Comparison of ENCODE assay signal across 1 cellular context in the genomic region with DNA sequence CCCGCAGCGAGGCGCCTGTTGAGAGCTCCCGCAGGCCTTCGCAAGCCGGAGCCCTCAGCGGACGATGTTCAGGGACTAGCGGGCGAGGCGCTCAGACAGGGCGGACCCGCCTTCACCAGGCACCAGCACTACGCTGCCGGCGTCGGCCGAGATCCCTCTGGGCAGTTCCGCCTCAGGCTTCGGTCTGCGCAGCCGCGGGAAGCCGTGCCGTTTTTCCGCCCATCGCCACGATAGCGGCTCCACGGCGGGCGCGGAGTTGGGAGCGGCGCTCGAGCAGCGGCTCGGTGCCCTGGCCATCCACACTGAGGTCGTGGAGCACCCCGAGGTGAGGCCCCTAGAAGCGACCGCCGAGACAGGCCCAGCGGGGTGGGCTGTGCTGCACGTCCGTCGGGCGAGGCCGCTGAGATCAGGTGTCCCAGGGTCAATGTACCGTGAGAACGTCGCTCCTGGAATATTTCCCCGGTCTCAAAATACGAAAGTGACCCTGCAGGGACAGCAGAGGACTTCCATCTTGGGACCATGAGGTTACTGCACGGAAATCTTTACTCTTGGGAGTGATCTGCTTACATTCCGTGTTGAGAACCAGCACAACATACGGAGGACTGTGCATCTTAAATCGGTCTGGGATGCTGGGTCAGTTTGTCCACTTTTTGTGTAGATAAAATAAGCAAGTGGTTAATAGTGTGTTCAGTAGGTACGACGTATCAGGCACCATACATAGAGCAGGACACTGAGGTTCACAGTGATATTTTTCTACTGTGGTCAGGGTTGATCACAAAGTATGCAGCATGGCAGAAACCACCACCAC.
TF ChIP-seq lines count a peak whose summit lies in the region.

No MANE protein-coding gene starts in this region.

TF ChIP-seq in HepG2, 621 proteins besides CTCF, POLR2A, EP300 and RAD21 (continued from another document and continues in another):
- TF ChIP-seq, protein P1, sequence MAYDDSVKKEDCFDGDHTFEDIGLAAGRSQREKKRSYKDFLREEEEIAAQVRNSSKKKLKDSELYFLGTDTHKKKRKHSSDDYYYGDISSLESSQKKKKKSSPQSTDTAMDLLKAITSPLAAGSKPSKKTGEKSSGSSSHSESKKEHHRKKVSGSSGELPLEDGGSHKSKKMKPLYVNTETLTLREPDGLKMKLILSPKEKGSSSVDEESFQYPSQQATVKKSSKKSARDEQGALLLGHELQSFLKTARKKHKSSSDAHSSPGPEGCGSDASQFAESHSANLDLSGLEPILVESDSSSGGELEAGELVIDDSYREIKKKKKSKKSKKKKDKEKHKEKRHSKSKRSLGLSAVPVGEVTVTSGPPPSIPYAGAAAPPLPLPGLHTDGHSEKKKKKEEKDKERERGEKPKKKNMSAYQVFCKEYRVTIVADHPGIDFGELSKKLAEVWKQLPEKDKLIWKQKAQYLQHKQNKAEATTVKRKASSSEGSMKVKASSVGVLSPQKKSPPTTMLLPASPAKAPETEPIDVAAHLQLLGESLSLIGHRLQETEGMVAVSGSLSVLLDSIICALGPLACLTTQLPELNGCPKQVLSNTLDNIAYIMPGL (CRISPR knock-in tag; IDR thresholded peaks at IDR 0.05; ENCODE audit: borderline replicate concordance in 1 of 2, low read depth in 1 of 2) = peak; percentile 93 to 97
- TF ChIP-seq JARID2 (CRISPR knock-in tag; IDR thresholded peaks at IDR 0.05; ENCODE audit: insufficient replicate concordance) (peak; percentile 52), SSRP1 (CRISPR knock-in tag; IDR thresholded peaks at IDR 0.05) (no peak), ZNF652 (CRISPR knock-in tag; IDR thresholded peaks at IDR 0.05; ENCODE audit: borderline replicate concordance, low read depth) (no peak), SIN3B (IDR thresholded peaks at IDR 0.05; ENCODE audit: low read length) (no peak), DNMT1 (CRISPR knock-in tag; IDR thresholded peaks at IDR 0.05) (peak; percentile 98; the same call in 1 of the 2 replicates), FLYWCH1 (CRISPR knock-in tag; IDR thresholded peaks at IDR 0.05) (0 out of 2 replicates have a peak, but pooled peaks have one; percentile 29), RCOR2 (CRISPR knock-in tag; IDR thresholded peaks at IDR 0.05) (peak; percentile 67; the same call in 1 of the 2 replicates), PAX8 (CRISPR knock-in tag; IDR thresholded peaks at IDR 0.05; ENCODE audit: borderline replicate concordance) (peak; percentile 80; the same call in 1 of the 2 replicates), ADNP (CRISPR knock-in tag; IDR thresholded peaks at IDR 0.05) (no peak), ZNF773 (CRISPR knock-in tag; IDR thresholded peaks at IDR 0.05; ENCODE audit: borderline replicate concordance) (peak; percentile 90; the same call in 1 of the 2 replicates), TBP (CRISPR knock-in tag; IDR thresholded peaks at IDR 0.05) (no peak), ZFY (CRISPR knock-in tag; IDR thresholded peaks at IDR 0.05) (peak; percentile 95), ZNF776 (CRISPR knock-in tag; IDR thresholded peaks at IDR 0.05) (peak; percentile 95; the same call in 1 of the 2 replicates), RBM22 (optimal IDR thresholded peaks at IDR 0.05; ENCODE audit: low read length) (peak; percentile 79), ZNF33B (CRISPR knock-in tag; IDR thresholded peaks at IDR 0.05) (peak; percentile 97), KAT2B (IDR thresholded peaks at IDR 0.05; ENCODE audit: borderline replicate concordance, low read depth, low read length) (no peak), ZFYVE20 (CRISPR knock-in tag; IDR thresholded peaks at IDR 0.05; ENCODE audit: borderline replicate concordance, low read depth) (peak; percentile 93), ZNF891 (CRISPR knock-in tag; IDR thresholded peaks at IDR 0.05) (peak; percentile 92; the same call in 1 of the 2 replicates), HOXA7 (CRISPR knock-in tag; IDR thresholded peaks at IDR 0.05) (no peak), ESRRA (CRISPR knock-in tag; IDR thresholded peaks at IDR 0.05; ENCODE audit: low read depth) (0 out of 2 replicates have a peak, but pooled peaks have one; percentile 57), CREB1 (IDR thresholded peaks at IDR 0.05) (0 out of 2 replicates have a peak, but pooled peaks have one; percentile 32), CREB1 (CRISPR knock-in tag; IDR thresholded peaks at IDR 0.05) (peak; percentile 38; the same call in 1 of the 2 replicates)
- TF ChIP-seq, protein P2, sequence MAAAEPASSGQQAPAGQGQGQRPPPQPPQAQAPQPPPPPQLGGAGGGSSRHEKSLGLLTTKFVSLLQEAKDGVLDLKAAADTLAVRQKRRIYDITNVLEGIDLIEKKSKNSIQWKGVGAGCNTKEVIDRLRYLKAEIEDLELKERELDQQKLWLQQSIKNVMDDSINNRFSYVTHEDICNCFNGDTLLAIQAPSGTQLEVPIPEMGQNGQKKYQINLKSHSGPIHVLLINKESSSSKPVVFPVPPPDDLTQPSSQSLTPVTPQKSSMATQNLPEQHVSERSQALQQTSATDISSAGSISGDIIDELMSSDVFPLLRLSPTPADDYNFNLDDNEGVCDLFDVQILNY (CRISPR knock-in tag; conservative IDR thresholded peaks at IDR 0.05) = peak; percentile 79
- TF ChIP-seq, protein P3, sequence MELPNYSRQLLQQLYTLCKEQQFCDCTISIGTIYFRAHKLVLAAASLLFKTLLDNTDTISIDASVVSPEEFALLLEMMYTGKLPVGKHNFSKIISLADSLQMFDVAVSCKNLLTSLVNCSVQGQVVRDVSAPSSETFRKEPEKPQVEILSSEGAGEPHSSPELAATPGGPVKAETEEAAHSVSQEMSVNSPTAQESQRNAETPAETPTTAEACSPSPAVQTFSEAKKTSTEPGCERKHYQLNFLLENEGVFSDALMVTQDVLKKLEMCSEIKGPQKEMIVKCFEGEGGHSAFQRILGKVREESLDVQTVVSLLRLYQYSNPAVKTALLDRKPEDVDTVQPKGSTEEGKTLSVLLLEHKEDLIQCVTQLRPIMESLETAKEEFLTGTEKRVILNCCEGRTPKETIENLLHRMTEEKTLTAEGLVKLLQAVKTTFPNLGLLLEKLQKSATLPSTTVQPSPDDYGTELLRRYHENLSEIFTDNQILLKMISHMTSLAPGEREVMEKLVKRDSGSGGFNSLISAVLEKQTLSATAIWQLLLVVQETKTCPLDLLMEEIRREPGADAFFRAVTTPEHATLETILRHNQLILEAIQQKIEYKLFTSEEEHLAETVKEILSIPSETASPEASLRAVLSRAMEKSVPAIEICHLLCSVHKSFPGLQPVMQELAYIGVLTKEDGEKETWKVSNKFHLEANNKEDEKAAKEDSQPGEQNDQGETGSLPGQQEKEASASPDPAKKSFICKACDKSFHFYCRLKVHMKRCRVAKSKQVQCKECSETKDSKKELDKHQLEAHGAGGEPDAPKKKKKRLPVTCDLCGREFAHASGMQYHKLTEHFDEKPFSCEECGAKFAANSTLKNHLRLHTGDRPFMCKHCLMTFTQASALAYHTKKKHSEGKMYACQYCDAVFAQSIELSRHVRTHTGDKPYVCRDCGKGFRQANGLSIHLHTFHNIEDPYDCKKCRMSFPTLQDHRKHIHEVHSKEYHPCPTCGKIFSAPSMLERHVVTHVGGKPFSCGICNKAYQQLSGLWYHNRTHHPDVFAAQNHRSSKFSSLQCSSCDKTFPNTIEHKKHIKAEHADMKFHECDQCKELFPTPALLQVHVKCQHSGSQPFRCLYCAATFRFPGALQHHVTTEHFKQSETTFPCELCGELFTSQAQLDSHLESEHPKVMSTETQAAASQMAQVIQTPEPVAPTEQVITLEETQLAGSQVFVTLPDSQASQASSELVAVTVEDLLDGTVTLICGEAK (IDR thresholded peaks at IDR 0.05) = no peak
- TF ChIP-seq, protein P3 (CRISPR knock-in tag; IDR thresholded peaks at IDR 0.05) = peak; percentile 75
- TF ChIP-seq, protein P4, sequence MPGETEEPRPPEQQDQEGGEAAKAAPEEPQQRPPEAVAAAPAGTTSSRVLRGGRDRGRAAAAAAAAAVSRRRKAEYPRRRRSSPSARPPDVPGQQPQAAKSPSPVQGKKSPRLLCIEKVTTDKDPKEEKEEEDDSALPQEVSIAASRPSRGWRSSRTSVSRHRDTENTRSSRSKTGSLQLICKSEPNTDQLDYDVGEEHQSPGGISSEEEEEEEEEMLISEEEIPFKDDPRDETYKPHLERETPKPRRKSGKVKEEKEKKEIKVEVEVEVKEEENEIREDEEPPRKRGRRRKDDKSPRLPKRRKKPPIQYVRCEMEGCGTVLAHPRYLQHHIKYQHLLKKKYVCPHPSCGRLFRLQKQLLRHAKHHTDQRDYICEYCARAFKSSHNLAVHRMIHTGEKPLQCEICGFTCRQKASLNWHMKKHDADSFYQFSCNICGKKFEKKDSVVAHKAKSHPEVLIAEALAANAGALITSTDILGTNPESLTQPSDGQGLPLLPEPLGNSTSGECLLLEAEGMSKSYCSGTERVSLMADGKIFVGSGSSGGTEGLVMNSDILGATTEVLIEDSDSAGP (CRISPR knock-in tag; IDR thresholded peaks at IDR 0.05; ENCODE audit: borderline replicate concordance) = peak; percentile 98
- TF ChIP-seq, protein P5, sequence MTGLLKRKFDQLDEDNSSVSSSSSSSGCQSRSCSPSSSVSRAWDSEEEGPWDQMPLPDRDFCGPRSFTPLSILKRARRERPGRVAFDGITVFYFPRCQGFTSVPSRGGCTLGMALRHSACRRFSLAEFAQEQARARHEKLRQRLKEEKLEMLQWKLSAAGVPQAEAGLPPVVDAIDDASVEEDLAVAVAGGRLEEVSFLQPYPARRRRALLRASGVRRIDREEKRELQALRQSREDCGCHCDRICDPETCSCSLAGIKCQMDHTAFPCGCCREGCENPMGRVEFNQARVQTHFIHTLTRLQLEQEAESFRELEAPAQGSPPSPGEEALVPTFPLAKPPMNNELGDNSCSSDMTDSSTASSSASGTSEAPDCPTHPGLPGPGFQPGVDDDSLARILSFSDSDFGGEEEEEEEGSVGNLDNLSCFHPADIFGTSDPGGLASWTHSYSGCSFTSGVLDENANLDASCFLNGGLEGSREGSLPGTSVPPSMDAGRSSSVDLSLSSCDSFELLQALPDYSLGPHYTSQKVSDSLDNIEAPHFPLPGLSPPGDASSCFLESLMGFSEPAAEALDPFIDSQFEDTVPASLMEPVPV (CRISPR knock-in tag; IDR thresholded peaks at IDR 0.05) = no peak
- TF ChIP-seq, protein P6, sequence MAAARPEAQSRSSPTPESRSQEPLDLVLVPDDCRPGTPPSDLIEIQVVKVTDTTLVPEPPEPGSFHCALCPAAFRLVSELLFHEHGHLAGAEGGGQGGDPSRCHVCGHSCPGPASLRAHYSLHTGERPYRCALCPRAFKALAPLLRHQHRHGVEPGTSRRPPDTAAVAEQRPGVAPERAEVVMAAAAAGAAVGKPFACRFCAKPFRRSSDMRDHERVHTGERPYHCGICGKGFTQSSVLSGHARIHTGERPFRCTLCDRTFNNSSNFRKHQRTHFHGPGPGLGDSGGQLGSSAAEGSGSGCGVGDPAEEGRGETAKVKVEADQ (CRISPR knock-in tag; IDR thresholded peaks at IDR 0.05; ENCODE audit: borderline replicate concordance) = peak; percentile 93
- TF ChIP-seq, protein P7, sequence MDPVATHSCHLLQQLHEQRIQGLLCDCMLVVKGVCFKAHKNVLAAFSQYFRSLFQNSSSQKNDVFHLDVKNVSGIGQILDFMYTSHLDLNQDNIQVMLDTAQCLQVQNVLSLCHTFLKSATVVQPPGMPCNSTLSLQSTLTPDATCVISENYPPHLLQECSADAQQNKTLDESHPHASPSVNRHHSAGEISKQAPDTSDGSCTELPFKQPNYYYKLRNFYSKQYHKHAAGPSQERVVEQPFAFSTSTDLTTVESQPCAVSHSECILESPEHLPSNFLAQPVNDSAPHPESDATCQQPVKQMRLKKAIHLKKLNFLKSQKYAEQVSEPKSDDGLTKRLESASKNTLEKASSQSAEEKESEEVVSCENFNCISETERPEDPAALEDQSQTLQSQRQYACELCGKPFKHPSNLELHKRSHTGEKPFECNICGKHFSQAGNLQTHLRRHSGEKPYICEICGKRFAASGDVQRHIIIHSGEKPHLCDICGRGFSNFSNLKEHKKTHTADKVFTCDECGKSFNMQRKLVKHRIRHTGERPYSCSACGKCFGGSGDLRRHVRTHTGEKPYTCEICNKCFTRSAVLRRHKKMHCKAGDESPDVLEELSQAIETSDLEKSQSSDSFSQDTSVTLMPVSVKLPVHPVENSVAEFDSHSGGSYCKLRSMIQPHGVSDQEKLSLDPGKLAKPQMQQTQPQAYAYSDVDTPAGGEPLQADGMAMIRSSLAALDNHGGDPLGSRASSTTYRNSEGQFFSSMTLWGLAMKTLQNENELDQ (CRISPR knock-in tag; IDR thresholded peaks at IDR 0.05; ENCODE audit: borderline replicate concordance) = peak; percentile 84; the same call in 1 of the 2 replicates
